ENCODE assay signal across 9 cellular contexts in genomic region chr11:60951611-60951908, GRCh38. TPM values are rescaled to one million over a fixed set of nuclear protein-coding genes. Genes with fewer than 3 reads are reported as not detected.
DNase-seq lines count a peak whose midpoint lies in the region; ATAC-seq, FAIRE-seq and TF ChIP-seq lines count a peak whose summit lies in the region.
"Had no signal": no experiment of that assay in that cellular context is flagged by ENCODE, and none has a peak within 500 bp of the region (broad histone marks: within the 10 kb centered on the region; RNA-seq: fewer than 3 reads in every experiment).

No MANE protein-coding gene starts in this region.

- H3K27ac Mint-ChIP-seq in activated T-helper 17 cell treated with anti-CD3 and anti-CD28 coated beads, Interleukin-2, amount 50 U/mL, for 72 hours, result no peak overlapping the region

- DNase-seq in GM18507 (ENCODE audit: extremely low spot score, insufficient read length, low read depth) (no peak), iPS DF 6.9 (ENCODE audit: low read depth, low spot score) (no peak), gastrocnemius medialis (no peak), HTR-8/SVneo (ENCODE audit: insufficient read length, low spot score) (no peak), AG08395 (ENCODE audit: low spot score) (no peak), NCI-H82 treated with DMSO at 0.1 percent for 48 hours (lab: John Stamatoyannopoulos, UW; ENCODE audit: unreplicated experiment) (no peak)
- DNase-seq: NCI-H1694 treated with DMSO at 0.1 percent for 48 hours had no signal

- no peak for ATAC-seq in activated T-helper 17 cell treated with anti-CD3 and anti-CD28 coated beads, Interleukin-2, amount 50 U/mL, for 72 hours (replicated peaks)
- peak; percentile 22 to 37 for ATAC-seq in gastrocnemius medialis
- no peak for ATAC-seq in GM19397 (IDR thresholded peaks at IDR 0.05; ENCODE audit: unreplicated experiment)

- in situ Hi-C loops in gastrocnemius medialis (cut with MboI; ENCODE audit: low sequenced_read_pairs in 4 of 4), result no loop called here

- WGBS in iPS DF 6.9 (ENCODE audit: insufficient coverage, insufficient read length), result no CpG with 5 or more reads among the region's 9 CpGs

- H3K4me1 Mint-ChIP-seq in activated T-helper 17 cell treated with anti-CD3 and anti-CD28 coated beads, Interleukin-2, amount 50 U/mL, for 72 hours, result peaks cover 6% of the 10 kb centered on the region

- H3K4me3 Mint-ChIP-seq in activated T-helper 17 cell treated with anti-CD3 and anti-CD28 coated beads, Interleukin-2, amount 50 U/mL, for 72 hours, result peak overlapping the region; percentile 71

- peaks cover 17% of the 10 kb centered on the region for H3K27me3 Mint-ChIP-seq in activated T-helper 17 cell treated with anti-CD3 and anti-CD28 coated beads, Interleukin-2, amount 50 U/mL, for 72 hours

- intact Hi-C loops in gastrocnemius medialis (cut with DNase I; ENCODE audit: low total_unique reads), result no loop called here

- H3K4me3 ChIP-seq in iPS DF 6.9 (ENCODE audit: low read length) (peak overlapping the region; percentile 59; the same call in 1 of the 2 replicates), gastrocnemius medialis (peak overlapping the region; percentile 46 to 72 (median 59))

- FAIRE-seq in GM18507 (lab: Jason Lieb, UNC) (peak; percentile 79), HTR-8/SVneo (lab: Jason Lieb, UNC) (no peak)

- H3K9me3 ChIP-seq in iPS DF 6.9 (ENCODE audit: control insufficient read depth, insufficient read depth, low read length), result no peaks in the 10 kb centered on the region
- H3K9me3 ChIP-seq in gastrocnemius medialis, result no peaks in the 10 kb centered on the region

- no peaks in the 10 kb centered on the region for H3K9me3 Mint-ChIP-seq in activated T-helper 17 cell treated with anti-CD3 and anti-CD28 coated beads, Interleukin-2, amount 50 U/mL, for 72 hours

- H3K27me3 ChIP-seq in iPS DF 6.9 (ENCODE audit: control insufficient read depth, insufficient read depth, low read length) (no peaks in the 10 kb centered on the region), gastrocnemius medialis (peaks cover 0 to 11% (median 0%) of the 10 kb centered on the region in 3 donors)

- H3K27ac ChIP-seq in iPS DF 6.9 (ENCODE audit: low read length), result no peak overlapping the region
- H3K27ac ChIP-seq in gastrocnemius medialis, result peak overlapping the region; percentile 71 to 84 (median 80)

- H3K36me3 Mint-ChIP-seq in activated T-helper 17 cell treated with anti-CD3 and anti-CD28 coated beads, Interleukin-2, amount 50 U/mL, for 72 hours (ENCODE audit: low read depth), result no peaks in the 10 kb centered on the region

- TF ChIP-seq POLR2A in gastrocnemius medialis (IDR thresholded peaks at IDR 0.05), result no peak

- TF ChIP-seq CTCF in gastrocnemius medialis (IDR thresholded peaks at IDR 0.05 in 4 of 5, conservative IDR thresholded peaks at IDR 0.05 in 1 of 5), result no peak

- H3K4me1 ChIP-seq in iPS DF 6.9 (ENCODE audit: control insufficient read depth, insufficient read depth, low read length) (no peaks in the 10 kb centered on the region; the same call in 1 of the 2 replicates), gastrocnemius medialis (no peaks in the 10 kb centered on the region)

- no peaks in the 10 kb centered on the region for H3K36me3 ChIP-seq in iPS DF 6.9 (ENCODE audit: control insufficient read depth, insufficient read depth, low read length)
- H3K36me3 ChIP-seq in gastrocnemius medialis, result no peaks in the 10 kb centered on the region

RNA-seq across cellular contexts. Expression of gene SLC15A3, which starts 0.4 kb away (rescaled TPM):
- 1 to 10 TPM; 1.0 to 1.3 TPM for total RNA-seq in activated T-helper 17 cell treated with anti-CD3 and anti-CD28 coated beads, Interleukin-2, amount 50 U/mL, for 72 hours
- total RNA-seq in gastrocnemius medialis, result 1 to 10 TPM; 2.8 to 6.9 (median 6.0) TPM

RNA-seq across cellular contexts. Expression of gene CD6, which starts 19.9 kb away (rescaled TPM):
- total RNA-seq in activated T-helper 17 cell treated with anti-CD3 and anti-CD28 coated beads, Interleukin-2, amount 50 U/mL, for 72 hours, result 100 to 1,000 TPM; 254 to 438 TPM
- under 1 TPM in 2 of 4 donors, not detected in 2; 0.16 to 0.25 TPM for total RNA-seq in gastrocnemius medialis

RNA-seq across cellular contexts. Expression of gene TMEM132A, which starts 27.3 kb away (rescaled TPM):
- total RNA-seq in activated T-helper 17 cell treated with anti-CD3 and anti-CD28 coated beads, Interleukin-2, amount 50 U/mL, for 72 hours, result under 1 TPM in 1 of 2 donors, not detected in 1; 0.29 TPM
- 1 to 10 TPM; 2.5 to 3.7 (median 3.1) TPM for total RNA-seq in gastrocnemius medialis

RNA-seq across cellular contexts. Expression of gene TMEM109, which starts 37.6 kb away (rescaled TPM):
- total RNA-seq in activated T-helper 17 cell treated with anti-CD3 and anti-CD28 coated beads, Interleukin-2, amount 50 U/mL, for 72 hours, result 10 to 100 TPM; 42.8 to 99.7 TPM
- 100 to 1,000 TPM in 2 of 4 donors, 10 to 100 TPM in 2; 56.5 to 105 (median 82.6) TPM for total RNA-seq in gastrocnemius medialis

RNA-seq across cellular contexts. Expression of gene PRPF19, which starts 45.2 kb away (rescaled TPM):
- 100 to 1,000 TPM in 1 of 2 donors, 10 to 100 TPM in 1; 80.2 to 165 TPM for total RNA-seq in activated T-helper 17 cell treated with anti-CD3 and anti-CD28 coated beads, Interleukin-2, amount 50 U/mL, for 72 hours
- total RNA-seq in gastrocnemius medialis, result 10 to 100 TPM; 55.5 to 75.6 (median 71.9) TPM

Comparison
In these comparisons a context has a peak if more than half of its experiments do, and no peak if none do; other contexts are left out.
1. ATAC-seq: peak in gastrocnemius medialis (2 of 2); none in activated T-helper 17 cell treated with anti-CD3 and anti-CD28 coated beads, Interleukin-2, amount 50 U/mL, for 72 hours (single experiment) and GM19397 (single experiment).
2. RNA of gene CD6, which starts 19.9 kb away (total RNA-seq): 254 to 438 TPM in activated T-helper 17 cell treated with anti-CD3 and anti-CD28 coated beads, Interleukin-2, amount 50 U/mL, for 72 hours; 0.16 to 0.25 TPM in gastrocnemius medialis; every median in the first group is over 100 times any median in the second.